ENCODE assay signal across 1 cellular context in genomic region chr15:63013052-63013808, GRCh38.
TF ChIP-seq lines count a peak whose summit lies in the region.

No MANE protein-coding gene starts in this region.

TF ChIP-seq in HEK293, 187 proteins besides CTCF, POLR2A, EP300 and RAD21 (continued from another document):
- peak; percentile 74 for TF ChIP-seq ZNF692 (tag by site-specific recombination; IDR thresholded peaks at IDR 0.05)
- no peak for TF ChIP-seq ZNF148 (tag by site-specific recombination; IDR thresholded peaks at IDR 0.05; ENCODE audit: borderline replicate concordance)
- TF ChIP-seq ZFP69B (tag by site-specific recombination; IDR thresholded peaks at IDR 0.05) = 0 out of 2 replicates have a peak, but pooled peaks have one; percentile 23
- 0 out of 2 replicates have a peak, but pooled peaks have one; percentile 47 for TF ChIP-seq ZNF629 (tag by site-specific recombination; IDR thresholded peaks at IDR 0.05)
- TF ChIP-seq FEZF1 (tag by site-specific recombination; IDR thresholded peaks at IDR 0.05) = peak; percentile 60; the same call in 1 of the 2 replicates
- TF ChIP-seq, protein P1, sequence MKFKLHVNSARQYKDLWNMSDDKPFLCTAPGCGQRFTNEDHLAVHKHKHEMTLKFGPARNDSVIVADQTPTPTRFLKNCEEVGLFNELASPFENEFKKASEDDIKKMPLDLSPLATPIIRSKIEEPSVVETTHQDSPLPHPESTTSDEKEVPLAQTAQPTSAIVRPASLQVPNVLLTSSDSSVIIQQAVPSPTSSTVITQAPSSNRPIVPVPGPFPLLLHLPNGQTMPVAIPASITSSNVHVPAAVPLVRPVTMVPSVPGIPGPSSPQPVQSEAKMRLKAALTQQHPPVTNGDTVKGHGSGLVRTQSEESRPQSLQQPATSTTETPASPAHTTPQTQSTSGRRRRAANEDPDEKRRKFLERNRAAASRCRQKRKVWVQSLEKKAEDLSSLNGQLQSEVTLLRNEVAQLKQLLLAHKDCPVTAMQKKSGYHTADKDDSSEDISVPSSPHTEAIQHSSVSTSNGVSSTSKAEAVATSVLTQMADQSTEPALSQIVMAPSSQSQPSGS (tag by site-specific recombination; IDR thresholded peaks at IDR 0.05; ENCODE audit: low read depth) = peak; percentile 80
- peak; percentile 25; the same call in 1 of the 2 replicates for TF ChIP-seq IKZF3 (tag by site-specific recombination; IDR thresholded peaks at IDR 0.05)
TF ChIP-seq in HEK293: peak in this region for 18.
